27 cellular contexts compared by ENCODE assay signal in the genomic region with DNA sequence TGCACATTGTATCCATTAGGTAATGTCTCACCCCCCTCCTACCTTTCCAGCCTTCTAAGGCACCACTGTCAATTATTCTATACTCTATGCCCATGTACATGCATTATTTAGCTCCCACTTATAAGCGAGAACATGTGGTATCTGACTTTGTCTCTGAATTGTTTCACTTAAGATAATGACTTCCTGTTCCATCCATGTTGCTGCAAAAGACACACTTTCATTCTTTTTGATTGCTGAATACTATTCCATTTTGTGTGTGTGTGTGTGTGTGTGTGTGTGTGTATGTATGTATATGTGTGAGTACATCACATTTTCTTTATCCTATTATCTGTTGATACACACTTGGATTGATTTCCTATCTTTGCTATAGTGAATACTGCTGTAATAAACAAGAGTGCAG.
"Had no signal": no experiment of that assay in that cellular context is flagged by ENCODE, and none has a peak within 500 bp of the region (broad histone marks: within the 10 kb centered on the region; RNA-seq: fewer than 3 reads in every experiment).

No MANE protein-coding gene starts in this region.

- H3K27ac ChIP-seq: colonic mucosa, coronary artery, dorsolateral prefrontal cortex, epithelial cell of prostate, esophagus muscularis mucosa, esophagus squamous epithelium, foreskin keratinocyte, gastrocnemius medialis, gastroesophageal sphincter, heart left ventricle, heart right ventricle, hepatocyte had no signal

- H3K79me2 ChIP-seq: hepatocyte had no signal

- DNase-seq: colonic mucosa; cortex of kidney; dermis blood vessel endothelial cell; dorsolateral prefrontal cortex; effector CD4-positive, alpha-beta T cell; effector CD8-positive, alpha-beta T cell; effector memory CD4-positive, alpha-beta T cell; effector memory CD8-positive, alpha-beta T cell; endodermal cell; erythroblast; esophagus squamous epithelium; foreskin fibroblast; foreskin keratinocyte; foreskin melanocyte; gastrocnemius medialis; glutamatergic neuron; head of caudate nucleus; heart left ventricle; heart right ventricle had no signal

- H3K4me3 ChIP-seq: colonic mucosa, coronary artery, dorsolateral prefrontal cortex, esophagus muscularis mucosa, esophagus squamous epithelium, gastrocnemius medialis, gastroesophageal sphincter, heart left ventricle, heart right ventricle, hepatocyte had no signal

- H3K9me3 ChIP-seq: colonic mucosa, esophagus muscularis mucosa, esophagus squamous epithelium, gastrocnemius medialis, gastroesophageal sphincter, heart left ventricle, heart right ventricle had no signal

- H3K36me3 ChIP-seq: colonic mucosa, esophagus squamous epithelium, gastrocnemius medialis, gastroesophageal sphincter had no signal

- FAIRE-seq: endothelial cell of umbilical vein, frontal cortex had no signal

- H2AFZ ChIP-seq: hepatocyte had no signal

- H3K4me1 ChIP-seq: colonic mucosa, esophagus muscularis mucosa, esophagus squamous epithelium, foreskin keratinocyte, gastrocnemius medialis, gastroesophageal sphincter, heart right ventricle had no signal

- H3K4me2 ChIP-seq: hepatocyte had no signal

- ATAC-seq: effector memory CD8-positive, alpha-beta T cell; esophagus mucosa; foreskin keratinocyte; gastrocnemius medialis; gastroesophageal sphincter; heart left ventricle; heart right ventricle had no signal

- H3K27me3 ChIP-seq: colonic mucosa, esophagus muscularis mucosa, esophagus squamous epithelium, foreskin keratinocyte, gastrocnemius medialis, gastroesophageal sphincter, heart left ventricle, heart right ventricle, hepatocyte had no signal
